2 cellular contexts compared by ENCODE assay signal in the genomic region with DNA sequence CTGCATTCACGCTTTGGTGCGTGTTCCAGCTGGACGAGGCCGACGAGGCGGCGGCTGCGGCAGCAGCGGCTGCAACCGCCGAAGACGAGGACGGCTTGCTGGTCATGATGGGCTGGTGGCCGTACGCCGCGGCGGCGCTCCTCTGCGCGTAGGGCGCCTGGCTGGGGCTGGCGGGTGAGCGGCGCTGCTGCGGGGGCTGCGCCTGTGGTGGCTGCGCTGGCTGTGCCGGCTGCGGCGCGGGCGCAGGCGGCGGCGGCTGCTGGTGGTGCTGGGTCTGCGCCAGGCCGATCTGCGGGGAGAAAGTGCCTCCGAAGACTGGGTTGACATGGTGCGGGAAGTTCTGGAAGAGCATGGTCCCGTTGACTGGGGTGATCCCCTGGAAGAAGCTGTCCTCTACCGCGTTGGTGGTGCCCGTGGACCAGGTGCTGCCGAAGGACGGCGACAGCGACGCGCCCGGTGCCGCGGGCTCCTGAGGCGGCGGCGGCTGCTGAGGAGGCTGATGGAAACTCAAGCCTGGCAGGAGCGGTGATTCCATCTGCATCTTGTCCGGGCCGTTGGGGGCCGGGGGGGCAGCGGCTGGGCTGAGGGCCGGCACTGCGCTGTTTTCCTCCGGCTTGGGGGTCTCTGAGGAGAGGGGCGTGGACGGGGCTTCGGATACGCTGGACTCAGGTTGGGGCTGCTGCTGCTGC.
TF ChIP-seq lines count a peak whose summit lies in the region.

No MANE protein-coding gene starts in this region.

TF ChIP-seq in Ishikawa, 13 proteins besides CTCF, POLR2A, EP300 and RAD21:
- TF ChIP-seq CREB1 (IDR thresholded peaks at IDR 0.05; ENCODE audit: low read depth) (no peak), FOXM1 (IDR thresholded peaks at IDR 0.05; ENCODE audit: borderline replicate concordance, low read depth) (no peak), TAF1 (IDR thresholded peaks at IDR 0.05; ENCODE audit: low read depth) (no peak), EGR1 (IDR thresholded peaks at IDR 0.05) (no peak), TEAD4 (IDR thresholded peaks at IDR 0.05) (no peak), YY1 (IDR thresholded peaks at IDR 0.05; ENCODE audit: low read depth) (no peak; the same call in 1 of the 2 replicates), NFIC (IDR thresholded peaks at IDR 0.05) (no peak), CEBPB (IDR thresholded peaks at IDR 0.05) (no peak), ZBTB7A (IDR thresholded peaks at IDR 0.05; ENCODE audit: low read depth) (peak; percentile 89), TCF12 (IDR thresholded peaks at IDR 0.05; ENCODE audit: low read depth) (no peak)
- TF ChIP-seq, protein P1, sequence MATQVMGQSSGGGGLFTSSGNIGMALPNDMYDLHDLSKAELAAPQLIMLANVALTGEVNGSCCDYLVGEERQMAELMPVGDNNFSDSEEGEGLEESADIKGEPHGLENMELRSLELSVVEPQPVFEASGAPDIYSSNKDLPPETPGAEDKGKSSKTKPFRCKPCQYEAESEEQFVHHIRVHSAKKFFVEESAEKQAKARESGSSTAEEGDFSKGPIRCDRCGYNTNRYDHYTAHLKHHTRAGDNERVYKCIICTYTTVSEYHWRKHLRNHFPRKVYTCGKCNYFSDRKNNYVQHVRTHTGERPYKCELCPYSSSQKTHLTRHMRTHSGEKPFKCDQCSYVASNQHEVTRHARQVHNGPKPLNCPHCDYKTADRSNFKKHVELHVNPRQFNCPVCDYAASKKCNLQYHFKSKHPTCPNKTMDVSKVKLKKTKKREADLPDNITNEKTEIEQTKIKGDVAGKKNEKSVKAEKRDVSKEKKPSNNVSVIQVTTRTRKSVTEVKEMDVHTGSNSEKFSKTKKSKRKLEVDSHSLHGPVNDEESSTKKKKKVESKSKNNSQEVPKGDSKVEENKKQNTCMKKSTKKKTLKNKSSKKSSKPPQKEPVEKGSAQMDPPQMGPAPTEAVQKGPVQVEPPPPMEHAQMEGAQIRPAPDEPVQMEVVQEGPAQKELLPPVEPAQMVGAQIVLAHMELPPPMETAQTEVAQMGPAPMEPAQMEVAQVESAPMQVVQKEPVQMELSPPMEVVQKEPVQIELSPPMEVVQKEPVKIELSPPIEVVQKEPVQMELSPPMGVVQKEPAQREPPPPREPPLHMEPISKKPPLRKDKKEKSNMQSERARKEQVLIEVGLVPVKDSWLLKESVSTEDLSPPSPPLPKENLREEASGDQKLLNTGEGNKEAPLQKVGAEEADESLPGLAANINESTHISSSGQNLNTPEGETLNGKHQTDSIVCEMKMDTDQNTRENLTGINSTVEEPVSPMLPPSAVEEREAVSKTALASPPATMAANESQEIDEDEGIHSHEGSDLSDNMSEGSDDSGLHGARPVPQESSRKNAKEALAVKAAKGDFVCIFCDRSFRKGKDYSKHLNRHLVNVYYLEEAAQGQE (IDR thresholded peaks at IDR 0.05; ENCODE audit: low read depth): no peak
- TF ChIP-seq, protein P2, sequence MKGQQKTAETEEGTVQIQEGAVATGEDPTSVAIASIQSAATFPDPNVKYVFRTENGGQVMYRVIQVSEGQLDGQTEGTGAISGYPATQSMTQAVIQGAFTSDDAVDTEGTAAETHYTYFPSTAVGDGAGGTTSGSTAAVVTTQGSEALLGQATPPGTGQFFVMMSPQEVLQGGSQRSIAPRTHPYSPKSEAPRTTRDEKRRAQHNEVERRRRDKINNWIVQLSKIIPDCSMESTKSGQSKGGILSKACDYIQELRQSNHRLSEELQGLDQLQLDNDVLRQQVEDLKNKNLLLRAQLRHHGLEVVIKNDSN (IDR thresholded peaks at IDR 0.05): no peak
- TF ChIP-seq, protein P3, sequence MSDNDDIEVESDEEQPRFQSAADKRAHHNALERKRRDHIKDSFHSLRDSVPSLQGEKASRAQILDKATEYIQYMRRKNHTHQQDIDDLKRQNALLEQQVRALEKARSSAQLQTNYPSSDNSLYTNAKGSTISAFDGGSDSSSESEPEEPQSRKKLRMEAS (IDR thresholded peaks at IDR 0.05): peak; percentile 73

TF ChIP-seq in H1, 55 proteins besides CTCF, POLR2A, EP300 and RAD21:
- no peak for TF ChIP-seq SIX5 (IDR thresholded peaks at IDR 0.05; ENCODE audit: low read depth, low read length)
- TF ChIP-seq SUZ12 (IDR thresholded peaks at IDR 0.05; ENCODE audit: low read length): peak; percentile 86; the same call in 1 of the 2 replicates
- peak; percentile 76 for TF ChIP-seq EZH2 (IDR thresholded peaks at IDR 0.05; ENCODE audit: low read depth, low read length, severe bottlenecking)
- TF ChIP-seq HDAC2 (IDR thresholded peaks at IDR 0.05; ENCODE audit: borderline replicate concordance in 1 of 2, low read depth in 2 of 2, low read length in 2 of 2): no peak
- peak; percentile 51; the same call in 1 of the 2 replicates for TF ChIP-seq RBBP5 (IDR thresholded peaks at IDR 0.05; ENCODE audit: borderline replicate concordance, low read depth, low read length)
- peak; percentile 43 for TF ChIP-seq KDM4A (IDR thresholded peaks at IDR 0.05; ENCODE audit: low read depth, low read length, severe bottlenecking)
- TF ChIP-seq RNF2 (IDR thresholded peaks at IDR 0.05; ENCODE audit: borderline replicate concordance, low read depth, low read length, missing control alignments, poor library complexity, severe bottlenecking): no peak
- TF ChIP-seq, protein P3 (IDR thresholded peaks at IDR 0.05): 0 out of 2 replicates have a peak, but pooled peaks have one; percentile 51
